ENCODE assay signal across 25 cellular contexts in the genomic region with DNA sequence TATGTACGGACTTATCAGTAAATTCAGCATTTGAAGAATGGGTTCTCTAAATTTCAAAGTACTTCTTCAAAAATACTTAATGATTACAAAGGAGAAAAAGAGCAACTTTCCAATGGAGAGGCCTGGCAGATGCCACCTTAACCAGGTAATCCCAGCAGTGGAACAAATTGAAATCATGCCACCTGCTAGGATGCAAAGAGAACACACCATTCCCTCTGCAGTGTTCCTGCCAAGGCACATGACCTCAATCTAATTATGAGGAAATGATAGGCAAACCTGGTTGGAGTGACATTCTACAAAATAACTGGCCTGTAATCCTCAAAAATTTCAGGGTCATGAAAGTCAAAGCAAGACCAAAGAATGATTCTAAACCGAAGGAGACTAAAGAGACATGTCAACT. TPM values are rescaled to one million over a fixed set of nuclear protein-coding genes. Genes with fewer than 3 reads are reported as not detected.
DNase-seq lines count a peak whose midpoint lies in the region; ATAC-seq and TF ChIP-seq lines count a peak whose summit lies in the region.
"Had no signal": no experiment of that assay in that cellular context is flagged by ENCODE, and none has a peak within 500 bp of the region (broad histone marks: within the 10 kb centered on the region; RNA-seq: fewer than 3 reads in every experiment).

No MANE protein-coding gene starts in this region.

- H3K27ac ChIP-seq in left ventricle myocardium inferior (replicated peaks), result peak overlapping the region; percentile 43
- H3K27ac ChIP-seq in right cardiac atrium (ENCODE audit: low read length), result no peak overlapping the region
- H3K27ac ChIP-seq in hepatocyte, result peak overlapping the region; percentile 54
- H3K27ac ChIP-seq in SK-N-SH (ENCODE audit: low read depth in 2 of 2, low read length in 1 of 2), result no peak overlapping the region
- H3K27ac ChIP-seq: ascending aorta, gastroesophageal sphincter had no signal

- TF ChIP-seq RAD21 in SK-N-SH (IDR thresholded peaks at IDR 0.05; ENCODE audit: low read length), result no peak

- H3K9me2 ChIP-seq in hepatocyte (replicated peaks; ENCODE audit: insufficient read depth) (no peaks in the 10 kb centered on the region), SK-N-SH (no peaks in the 10 kb centered on the region)

- H3K4me1 ChIP-seq in left ventricle myocardium inferior, result peaks cover 90% of the 10 kb centered on the region
- peaks cover 22% of the 10 kb centered on the region for H3K4me1 ChIP-seq in right cardiac atrium (ENCODE audit: control insufficient read depth, insufficient read depth, low read length)
- peaks cover 17% of the 10 kb centered on the region for H3K4me1 ChIP-seq in hepatocyte (ENCODE audit: insufficient read depth)
- H3K4me1 ChIP-seq in SK-N-SH (ENCODE audit: control insufficient read depth in 1 of 2, insufficient read depth in 2 of 2, low read depth in 1 of 2, low read length in 1 of 2), result peaks cover 6 to 20% of the 10 kb centered on the region in 2 experiments; a peak in 3 of 4 replicates

- H3K27me3 Mint-ChIP-seq in T-cell, result no peaks in the 10 kb centered on the region
- H3K27me3 Mint-ChIP-seq in stimulated activated memory B cell treated with anti-CD40 and anti-IgM and Interleukin-4, amounts not matched to agents 10 μg/mL and 1 μg/mL and 100 μg/mL, for 72 hours, result no peaks in the 10 kb centered on the region
- H3K27me3 Mint-ChIP-seq: progenitor cell of endocrine pancreas had no signal

- CTCF ChIA-PET in T-cell (lab: Charles Lee), result no interaction called here
- CTCF ChIA-PET in SK-N-SH (lab: Yijun Ruan, JAX), result no interaction called here

- POLR2A ChIA-PET in T-cell (lab: Charles Lee), result no interaction called here
- POLR2A ChIA-PET in SK-N-SH (lab: Yijun Ruan, JAX), result no interaction called here

- H3K9me3 ChIP-seq in left ventricle myocardium inferior (replicated peaks) (no peaks in the 10 kb centered on the region), right cardiac atrium (ENCODE audit: control insufficient read depth, low read length) (no peaks in the 10 kb centered on the region), hepatocyte (ENCODE audit: low read depth) (no peaks in the 10 kb centered on the region), SK-N-SH (no peaks in the 10 kb centered on the region)
- H3K9me3 ChIP-seq: ascending aorta, gastroesophageal sphincter had no signal

- H3K79me2 ChIP-seq in hepatocyte (peaks cover 100% of the 10 kb centered on the region), SK-N-SH (ENCODE audit: insufficient read depth) (peaks cover 72% of the 10 kb centered on the region)

- no peak for TF ChIP-seq CTCF in left ventricle myocardium inferior (IDR thresholded peaks at IDR 0.05; ENCODE audit: borderline replicate concordance)
- TF ChIP-seq CTCF in hepatocyte (IDR thresholded peaks at IDR 0.05; ENCODE audit: poor library complexity), result no peak
- TF ChIP-seq CTCF in SK-N-SH (IDR thresholded peaks at IDR 0.05), result no peak

- H3K4me1 Mint-ChIP-seq in T-cell, result peaks cover 87 to 91% (median 89%) of the 10 kb centered on the region in 3 donors
- H3K4me1 Mint-ChIP-seq in stimulated activated memory B cell treated with anti-CD40 and anti-IgM and Interleukin-4, amounts not matched to agents 10 μg/mL and 1 μg/mL and 100 μg/mL, for 72 hours, result peaks cover 83% of the 10 kb centered on the region

- no peak for ATAC-seq in right cardiac atrium
- ATAC-seq in T-cell (replicated peaks in 1 of 4), result no peak
- ATAC-seq in stimulated activated memory B cell treated with anti-CD40 and anti-IgM and Interleukin-4, amounts not matched to agents 10 μg/mL and 1 μg/mL and 100 μg/mL, for 72 hours, result no peak
- ATAC-seq in GM18498 (IDR thresholded peaks at IDR 0.05; ENCODE audit: unreplicated experiment), result no peak
- ATAC-seq: esophagus mucosa, gastroesophageal sphincter had no signal

- H3K36me3 Mint-ChIP-seq in T-cell, result peaks cover 13% of the 10 kb centered on the region
- peaks cover 15% of the 10 kb centered on the region for H3K36me3 Mint-ChIP-seq in stimulated activated memory B cell treated with anti-CD40 and anti-IgM and Interleukin-4, amounts not matched to agents 10 μg/mL and 1 μg/mL and 100 μg/mL, for 72 hours

- H3F3A ChIP-seq in SK-N-SH (replicated peaks; ENCODE audit: insufficient read depth), result peaks cover 4% of the 10 kb centered on the region

- H3K4me3 ChIP-seq in left ventricle myocardium inferior (no peak overlapping the region), right cardiac atrium (ENCODE audit: low read length) (no peak overlapping the region), hepatocyte (no peak overlapping the region), SK-N-SH (ENCODE audit: low read depth in 2 of 2, low read length in 1 of 2) (no peak overlapping the region)
- H3K4me3 ChIP-seq: ascending aorta, gastroesophageal sphincter had no signal

- H3K27me3 ChIP-seq in left ventricle myocardium inferior (ENCODE audit: low read depth), result no peaks in the 10 kb centered on the region
- no peaks in the 10 kb centered on the region for H3K27me3 ChIP-seq in right cardiac atrium (ENCODE audit: control insufficient read depth, insufficient read depth)
- H3K27me3 ChIP-seq in hepatocyte, result no peaks in the 10 kb centered on the region
- H3K27me3 ChIP-seq in SK-N-SH (ENCODE audit: insufficient read depth), result no peaks in the 10 kb centered on the region
- H3K27me3 ChIP-seq: ascending aorta, gastroesophageal sphincter had no signal

- H3K9me3 Mint-ChIP-seq in T-cell, result no peaks in the 10 kb centered on the region
- no peaks in the 10 kb centered on the region for H3K9me3 Mint-ChIP-seq in stimulated activated memory B cell treated with anti-CD40 and anti-IgM and Interleukin-4, amounts not matched to agents 10 μg/mL and 1 μg/mL and 100 μg/mL, for 72 hours

- H3K36me3 ChIP-seq in left ventricle myocardium inferior, result no peaks in the 10 kb centered on the region
- H3K36me3 ChIP-seq in hepatocyte (replicated peaks; ENCODE audit: insufficient read depth, low read depth), result no peaks in the 10 kb centered on the region
- no peaks in the 10 kb centered on the region for H3K36me3 ChIP-seq in SK-N-SH (replicated peaks in 1 of 2; ENCODE audit: control insufficient read depth in 1 of 2, insufficient read depth in 2 of 2, low read length in 1 of 2)
- H3K36me3 ChIP-seq: ascending aorta, gastroesophageal sphincter had no signal

- TF ChIP-seq EP300 in SK-N-SH (IDR thresholded peaks at IDR 0.05; ENCODE audit: borderline replicate concordance in 1 of 2, low read depth in 1 of 2, low read length in 1 of 2), result no peak

- no peak overlapping the region for H3K4me3 Mint-ChIP-seq in T-cell
- no peak overlapping the region for H3K4me3 Mint-ChIP-seq in stimulated activated memory B cell treated with anti-CD40 and anti-IgM and Interleukin-4, amounts not matched to agents 10 μg/mL and 1 μg/mL and 100 μg/mL, for 72 hours
- H3K4me3 Mint-ChIP-seq: nephron progenitor cell had no signal

- intact Hi-C loops in left ventricle myocardium inferior (cut with micrococcal nuclease) (no loop called here), right cardiac atrium (cut with DNase I) (loop anchor here in 1 of 4 donors (10.0 kb wide), 1 partner anchor 154 kb away; no protein-coding TSS in a partner anchor)

- H3K4me2 ChIP-seq in hepatocyte (no peak overlapping the region), SK-N-SH (no peak overlapping the region)

- 91% methylated on average over 2 of the region's 2 CpGs for WGBS in right cardiac atrium
- WGBS in hepatocyte (ENCODE audit: low lambda C conversion rate, missing lambda C conversion rate), result 97% methylated on average over 2 of the region's 2 CpGs
- 95% methylated on average over 2 of the region's 2 CpGs for WGBS in SK-N-SH (ENCODE audit: low lambda C conversion rate)

- H2AFZ ChIP-seq in hepatocyte (no peak overlapping the region), SK-N-SH (ENCODE audit: low read depth) (no peak overlapping the region)

- peak overlapping the region; percentile 53 to 79 for H3K27ac Mint-ChIP-seq in T-cell
- peak overlapping the region; percentile 87 for H3K27ac Mint-ChIP-seq in stimulated activated memory B cell treated with anti-CD40 and anti-IgM and Interleukin-4, amounts not matched to agents 10 μg/mL and 1 μg/mL and 100 μg/mL, for 72 hours
- H3K27ac Mint-ChIP-seq: nephron progenitor cell, progenitor cell of endocrine pancreas had no signal

- DNase-seq in left ventricle myocardium inferior (no peak), right cardiac atrium (no peak), T-cell (no peak), hepatocyte (ENCODE audit: low spot score) (no peak), SK-N-SH (no peak), NOMO-1 (lab: John Stamatoyannopoulos, UW; ENCODE audit: unreplicated experiment in 2 of 2) (no peak)
- DNase-seq: activated CD4-positive, alpha-beta T cell treated with anti-CD3 and anti-CD28 coated beads for 4 hours; activated naive CD4-positive, alpha-beta T cell; DND-41; effector memory CD4-positive, alpha-beta T cell; Kasumi-1; kidney glomerular epithelial cell; mesendoderm; NCI-H1048; NCI-H2029 treated with DMSO at 0.1 percent for 48 hours; NCI-H446 treated with DMSO at 0.1 percent for 48 hours; nephron progenitor cell; stimulated activated CD4-positive, alpha-beta T cell treated with anti-CD3 and anti-CD28 coated beads, Interleukin-1b, Interleukin-23, amount 100 ng/mL, for 48 hours; stimulated activated naive CD4-positive, alpha-beta T cell treated with Interleukin-2 at 50 U/mL for 16 hours had no signal

- H4K20me1 ChIP-seq in hepatocyte (ENCODE audit: insufficient read depth, poor library complexity, severe bottlenecking) (peaks cover 94% of the 10 kb centered on the region), SK-N-SH (ENCODE audit: insufficient read depth) (peaks cover 60% of the 10 kb centered on the region)

- no peak overlapping the region for H3K9ac ChIP-seq in SK-N-SH

TF ChIP-seq in SK-N-SH, 30 proteins besides CTCF, POLR2A, EP300 and RAD21 (continues in another document):
- TF ChIP-seq CHD2 (IDR thresholded peaks at IDR 0.05; ENCODE audit: low read length, partially characterized antibody) (no peak), SMC3 (IDR thresholded peaks at IDR 0.05; ENCODE audit: low read depth, low read length) (no peak), RCOR1 (IDR thresholded peaks at IDR 0.05; ENCODE audit: low read length) (no peak)
- TF ChIP-seq, protein P1, sequence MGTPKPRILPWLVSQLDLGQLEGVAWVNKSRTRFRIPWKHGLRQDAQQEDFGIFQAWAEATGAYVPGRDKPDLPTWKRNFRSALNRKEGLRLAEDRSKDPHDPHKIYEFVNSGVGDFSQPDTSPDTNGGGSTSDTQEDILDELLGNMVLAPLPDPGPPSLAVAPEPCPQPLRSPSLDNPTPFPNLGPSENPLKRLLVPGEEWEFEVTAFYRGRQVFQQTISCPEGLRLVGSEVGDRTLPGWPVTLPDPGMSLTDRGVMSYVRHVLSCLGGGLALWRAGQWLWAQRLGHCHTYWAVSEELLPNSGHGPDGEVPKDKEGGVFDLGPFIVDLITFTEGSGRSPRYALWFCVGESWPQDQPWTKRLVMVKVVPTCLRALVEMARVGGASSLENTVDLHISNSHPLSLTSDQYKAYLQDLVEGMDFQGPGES (IDR thresholded peaks at IDR 0.05; ENCODE audit: low read depth, low read length), result no peak

RNA-seq across cellular contexts. Expression of a gene that starts 21.5 kb away (rescaled TPM):
- 43.8 TPM for total RNA-seq in left ventricle myocardium inferior
- 10 to 100 TPM; 38.1 to 50.6 (median 39.8) TPM for total RNA-seq in right cardiac atrium
- 14.4 TPM for polyA plus RNA-seq in right cardiac atrium
- 100 to 1,000 TPM; 122 to 173 (median 143) TPM for total RNA-seq in T-cell
- 25.8 TPM in 2 replicates for total RNA-seq in hepatocyte
- polyA plus RNA-seq in hepatocyte, result 23.7 and 30.8 TPM in 2 replicates
- polyA plus RNA-seq in SK-N-SH (2012; rRNA removed), result 1.2 and 1.5 TPM in 2 replicates
- 0.84 and 1.00 TPM in 2 replicates for polyA plus RNA-seq in SK-N-SH (2012; cell fraction: cytosol; rRNA removed)
- polyA plus RNA-seq in SK-N-SH (2012; cell fraction: nucleus; rRNA removed), result 2.6 and 5.5 TPM in 2 replicates

Comparison
In these comparisons a context has a peak if more than half of its experiments do, and no peak if none do; other contexts are left out.
1. H3K27ac ChIP-seq: peak in left ventricle myocardium inferior (single experiment) and hepatocyte (single experiment); none in right cardiac atrium (single experiment) and SK-N-SH (0 of 2).